In the genomic region with DNA sequence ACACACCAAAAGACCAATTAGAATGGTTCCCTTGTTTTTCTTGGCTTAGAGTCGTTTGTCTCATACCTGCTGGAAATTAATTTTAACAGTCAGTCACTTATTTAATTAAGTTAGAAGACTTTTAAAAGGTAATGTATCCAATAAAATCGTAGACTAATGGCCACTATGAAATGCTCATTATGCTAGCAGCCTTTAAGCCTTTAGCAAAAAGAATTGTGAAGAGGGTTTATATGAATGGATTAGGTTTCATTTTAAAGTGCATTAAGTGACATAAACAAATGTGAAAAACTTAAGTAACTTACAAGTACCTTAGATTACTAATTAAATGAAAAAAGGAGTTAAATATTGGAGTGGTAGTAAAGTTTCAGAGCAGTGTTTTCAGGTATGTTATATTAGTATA, we compare ENCODE assay signal across 1 cellular context.
TF ChIP-seq lines count a peak whose summit lies in the region.

No MANE protein-coding gene starts in this region.

TF ChIP-seq in HEK293, 187 proteins besides CTCF, POLR2A, EP300 and RAD21 (continued from another document):
- TF ChIP-seq, protein P1, sequence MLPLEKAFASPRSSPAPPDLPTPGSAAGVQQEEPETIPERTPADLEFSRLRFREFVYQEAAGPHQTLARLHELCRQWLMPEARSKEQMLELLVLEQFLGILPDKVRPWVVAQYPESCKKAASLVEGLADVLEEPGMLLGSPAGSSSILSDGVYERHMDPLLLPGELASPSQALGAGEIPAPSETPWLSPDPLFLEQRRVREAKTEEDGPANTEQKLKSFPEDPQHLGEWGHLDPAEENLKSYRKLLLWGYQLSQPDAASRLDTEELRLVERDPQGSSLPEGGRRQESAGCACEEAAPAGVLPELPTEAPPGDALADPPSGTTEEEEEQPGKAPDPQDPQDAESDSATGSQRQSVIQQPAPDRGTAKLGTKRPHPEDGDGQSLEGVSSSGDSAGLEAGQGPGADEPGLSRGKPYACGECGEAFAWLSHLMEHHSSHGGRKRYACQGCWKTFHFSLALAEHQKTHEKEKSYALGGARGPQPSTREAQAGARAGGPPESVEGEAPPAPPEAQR (tag by site-specific recombination; IDR thresholded peaks at IDR 0.05) = no peak
- TF ChIP-seq ZNF76 (tag by site-specific recombination; IDR thresholded peaks at IDR 0.05; ENCODE audit: borderline replicate concordance, low read depth) (no peak), ZNF394 (tag by site-specific recombination; IDR thresholded peaks at IDR 0.05; ENCODE audit: borderline replicate concordance) (no peak), RBAK (tag by site-specific recombination; IDR thresholded peaks at IDR 0.05) (no peak), ZNF274 (IDR thresholded peaks at IDR 0.05; ENCODE audit: low read length) (no peak), ZNF274 (tag by site-specific recombination; IDR thresholded peaks at IDR 0.05; ENCODE audit: borderline replicate concordance) (no peak), ZNF624 (tag by site-specific recombination; IDR thresholded peaks at IDR 0.05) (no peak), TCF7L2 (IDR thresholded peaks at IDR 0.05; ENCODE audit: borderline replicate concordance, low read depth, low read length) (no peak), ZSCAN16 (tag by site-specific recombination; IDR thresholded peaks at IDR 0.05) (no peak), GLI2 (tag by site-specific recombination; IDR thresholded peaks at IDR 0.05; ENCODE audit: borderline replicate concordance, low read depth) (no peak), MEIS1 (CRISPR knock-in tag; IDR thresholded peaks at IDR 0.05; ENCODE audit: borderline replicate concordance) (no peak), ZNF133 (tag by site-specific recombination; IDR thresholded peaks at IDR 0.05) (no peak), ZNF623 (tag by site-specific recombination; IDR thresholded peaks at IDR 0.05) (no peak), ZNF654 (tag by site-specific recombination; IDR thresholded peaks at IDR 0.05; ENCODE audit: low read depth) (no peak), PRDM1 (tag by site-specific recombination; IDR thresholded peaks at IDR 0.05) (no peak), WT1 (tag by site-specific recombination; IDR thresholded peaks at IDR 0.05) (peak; percentile 94), ZNF544 (tag by site-specific recombination; IDR thresholded peaks at IDR 0.05) (no peak), ZNF175 (tag by site-specific recombination; IDR thresholded peaks at IDR 0.05) (no peak), ZNF837 (tag by site-specific recombination; IDR thresholded peaks at IDR 0.05) (no peak), YY2 (tag by site-specific recombination; IDR thresholded peaks at IDR 0.05) (no peak), ZNF311 (tag by site-specific recombination; IDR thresholded peaks at IDR 0.05; ENCODE audit: borderline replicate concordance) (no peak), ZNF571 (tag by site-specific recombination; IDR thresholded peaks at IDR 0.05) (no peak), ZNF561 (tag by site-specific recombination; IDR thresholded peaks at IDR 0.05; ENCODE audit: borderline replicate concordance) (no peak), ZBTB48 (tag by site-specific recombination; IDR thresholded peaks at IDR 0.05) (no peak), ZNF214 (tag by site-specific recombination; IDR thresholded peaks at IDR 0.05; ENCODE audit: borderline replicate concordance) (no peak), ZNF341 (tag by site-specific recombination; IDR thresholded peaks at IDR 0.05; ENCODE audit: low read depth) (no peak), ZNF10 (tag by site-specific recombination; IDR thresholded peaks at IDR 0.05) (no peak), ZNF558 (tag by site-specific recombination; IDR thresholded peaks at IDR 0.05) (no peak)
- TF ChIP-seq, protein P2, sequence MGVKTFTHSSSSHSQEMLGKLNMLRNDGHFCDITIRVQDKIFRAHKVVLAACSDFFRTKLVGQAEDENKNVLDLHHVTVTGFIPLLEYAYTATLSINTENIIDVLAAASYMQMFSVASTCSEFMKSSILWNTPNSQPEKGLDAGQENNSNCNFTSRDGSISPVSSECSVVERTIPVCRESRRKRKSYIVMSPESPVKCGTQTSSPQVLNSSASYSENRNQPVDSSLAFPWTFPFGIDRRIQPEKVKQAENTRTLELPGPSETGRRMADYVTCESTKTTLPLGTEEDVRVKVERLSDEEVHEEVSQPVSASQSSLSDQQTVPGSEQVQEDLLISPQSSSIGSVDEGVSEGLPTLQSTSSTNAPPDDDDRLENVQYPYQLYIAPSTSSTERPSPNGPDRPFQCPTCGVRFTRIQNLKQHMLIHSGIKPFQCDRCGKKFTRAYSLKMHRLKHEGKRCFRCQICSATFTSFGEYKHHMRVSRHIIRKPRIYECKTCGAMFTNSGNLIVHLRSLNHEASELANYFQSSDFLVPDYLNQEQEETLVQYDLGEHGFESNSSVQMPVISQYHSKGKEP (tag by site-specific recombination; IDR thresholded peaks at IDR 0.05) = peak; percentile 37; the same call in 1 of the 2 replicates
- TF ChIP-seq, protein P3, sequence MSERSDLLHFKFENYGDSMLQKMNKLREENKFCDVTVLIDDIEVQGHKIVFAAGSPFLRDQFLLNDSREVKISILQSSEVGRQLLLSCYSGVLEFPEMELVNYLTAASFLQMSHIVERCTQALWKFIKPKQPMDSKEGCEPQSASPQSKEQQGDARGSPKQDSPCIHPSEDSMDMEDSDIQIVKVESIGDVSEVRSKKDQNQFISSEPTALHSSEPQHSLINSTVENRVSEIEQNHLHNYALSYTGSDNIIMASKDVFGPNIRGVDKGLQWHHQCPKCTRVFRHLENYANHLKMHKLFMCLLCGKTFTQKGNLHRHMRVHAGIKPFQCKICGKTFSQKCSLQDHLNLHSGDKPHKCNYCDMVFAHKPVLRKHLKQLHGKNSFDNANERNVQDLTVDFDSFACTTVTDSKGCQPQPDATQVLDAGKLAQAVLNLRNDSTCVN (tag by site-specific recombination; optimal IDR thresholded peaks at IDR 0.05) = no peak
- TF ChIP-seq, protein P4, sequence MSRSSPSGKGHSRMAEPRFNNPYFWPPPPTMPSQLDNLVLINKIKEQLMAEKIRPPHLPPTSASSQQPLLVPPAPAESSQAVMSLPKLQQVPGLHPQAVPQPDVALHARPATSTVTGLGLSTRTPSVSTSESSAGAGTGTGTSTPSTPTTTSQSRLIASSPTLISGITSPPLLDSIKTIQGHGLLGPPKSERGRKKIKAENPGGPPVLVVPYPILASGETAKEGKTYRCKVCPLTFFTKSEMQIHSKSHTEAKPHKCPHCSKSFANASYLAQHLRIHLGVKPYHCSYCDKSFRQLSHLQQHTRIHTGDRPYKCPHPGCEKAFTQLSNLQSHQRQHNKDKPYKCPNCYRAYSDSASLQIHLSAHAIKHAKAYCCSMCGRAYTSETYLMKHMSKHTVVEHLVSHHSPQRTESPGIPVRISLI (tag by site-specific recombination; IDR thresholded peaks at IDR 0.05) = no peak
- TF ChIP-seq, protein P5, sequence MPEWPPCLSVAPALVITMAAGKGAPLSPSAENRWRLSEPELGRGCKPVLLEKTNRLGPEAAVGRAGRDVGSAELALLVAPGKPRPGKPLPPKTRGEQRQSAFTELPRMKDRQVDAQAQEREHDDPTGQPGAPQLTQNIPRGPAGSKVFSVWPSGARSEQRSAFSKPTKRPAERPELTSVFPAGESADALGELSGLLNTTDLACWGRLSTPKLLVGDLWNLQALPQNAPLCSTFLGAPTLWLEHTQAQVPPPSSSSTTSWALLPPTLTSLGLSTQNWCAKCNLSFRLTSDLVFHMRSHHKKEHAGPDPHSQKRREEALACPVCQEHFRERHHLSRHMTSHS (tag by site-specific recombination; IDR thresholded peaks at IDR 0.05) = no peak
- TF ChIP-seq, protein P6, sequence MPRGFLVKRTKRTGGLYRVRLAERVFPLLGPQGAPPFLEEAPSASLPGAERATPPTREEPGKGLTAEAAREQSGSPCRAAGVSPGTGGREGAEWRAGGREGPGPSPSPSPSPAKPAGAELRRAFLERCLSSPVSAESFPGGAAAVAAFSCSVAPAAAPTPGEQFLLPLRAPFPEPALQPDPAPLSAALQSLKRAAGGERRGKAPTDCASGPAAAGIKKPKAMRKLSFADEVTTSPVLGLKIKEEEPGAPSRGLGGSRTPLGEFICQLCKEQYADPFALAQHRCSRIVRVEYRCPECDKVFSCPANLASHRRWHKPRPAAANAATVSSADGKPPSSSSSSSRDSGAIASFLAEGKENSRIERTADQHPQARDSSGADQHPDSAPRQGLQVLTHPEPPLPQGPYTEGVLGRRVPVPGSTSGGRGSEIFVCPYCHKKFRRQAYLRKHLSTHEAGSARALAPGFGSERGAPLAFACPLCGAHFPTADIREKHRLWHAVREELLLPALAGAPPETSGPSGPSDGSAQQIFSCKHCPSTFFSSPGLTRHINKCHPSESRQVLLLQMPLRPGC (tag by site-specific recombination; IDR thresholded peaks at IDR 0.05) = no peak
- TF ChIP-seq, protein P7, sequence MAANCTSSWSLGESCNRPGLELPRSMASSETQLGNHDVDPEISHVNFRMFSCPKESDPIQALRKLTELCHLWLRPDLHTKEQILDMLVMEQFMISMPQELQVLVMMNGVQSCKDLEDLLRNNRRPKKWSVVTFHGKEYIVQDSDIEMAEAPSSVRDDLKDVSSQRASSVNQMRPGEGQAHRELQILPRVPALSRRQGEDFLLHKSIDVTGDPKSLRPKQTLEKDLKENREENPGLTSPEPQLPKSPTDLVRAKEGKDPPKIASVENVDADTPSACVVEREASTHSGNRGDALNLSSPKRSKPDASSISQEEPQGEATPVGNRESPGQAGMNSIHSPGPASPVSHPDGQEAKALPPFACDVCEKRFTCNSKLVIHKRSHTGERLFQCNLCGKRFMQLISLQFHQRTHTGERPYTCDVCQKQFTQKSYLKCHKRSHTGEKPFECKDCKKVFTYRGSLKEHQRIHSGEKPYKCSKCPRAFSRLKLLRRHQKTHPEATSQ (tag by site-specific recombination; IDR thresholded peaks at IDR 0.05) = no peak
